ENCODE assay signal across 20 cellular contexts in the genomic region with DNA sequence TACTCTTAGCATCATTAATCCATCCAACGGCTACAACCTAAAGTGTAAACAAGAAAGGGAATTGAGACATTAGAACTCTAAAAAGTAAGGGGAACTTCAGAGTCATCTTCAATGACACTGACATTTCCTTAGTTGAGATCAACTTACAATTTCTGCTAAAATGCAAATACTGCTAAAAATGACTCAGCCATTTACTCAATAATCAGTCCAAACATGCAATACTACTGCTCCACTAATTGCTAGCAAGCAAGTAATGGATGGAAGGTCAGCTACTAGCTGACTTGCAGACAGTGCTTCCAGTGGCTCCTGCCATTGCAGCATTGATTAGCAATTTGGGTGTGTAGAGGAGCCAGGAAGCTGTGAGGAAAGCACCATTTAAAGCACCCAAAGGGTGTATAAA. TPM values are rescaled to one million over a fixed set of nuclear protein-coding genes. Genes with fewer than 3 reads are reported as not detected.
DNase-seq lines count a peak whose midpoint lies in the region; ATAC-seq and TF ChIP-seq lines count a peak whose summit lies in the region.
"Had no signal": no experiment of that assay in that cellular context is flagged by ENCODE, and none has a peak within 500 bp of the region (broad histone marks: within the 10 kb centered on the region; RNA-seq: fewer than 3 reads in every experiment).

No MANE protein-coding gene starts in this region.

- POLR2A ChIA-PET in RWPE1 (lab: Yijun Ruan, JAX; ENCODE audit: low non-redundant PET) = no interaction called here

- H3K27ac ChIP-seq in RWPE1 = no peak overlapping the region
- H3K27ac ChIP-seq: gastroesophageal sphincter, transverse colon, VCaP had no signal

- intact Hi-C loops in sciatic nerve (cut with DNase I) = loop anchor here (5.0 kb wide), 1 partner anchor 176 kb away; the partner anchor contains the start of gene CCDC80

- H3K4me3 ChIP-seq in epithelial cell of proximal tubule (ENCODE audit: low read depth, low read length) = no peak overlapping the region
- H3K4me3 ChIP-seq: gastroesophageal sphincter, transverse colon had no signal

- TF ChIP-seq CTCF in GM20000 (IDR thresholded peaks at IDR 0.05; ENCODE audit: extremely low read depth, missing control alignments) (no peak), RWPE1 (conservative IDR thresholded peaks at IDR 0.05; ENCODE audit: low read depth) (no peak), epithelial cell of proximal tubule (conservative IDR thresholded peaks at IDR 0.05; ENCODE audit: low read depth, low read length) (no peak)

- DNase-seq in AG08396 (ENCODE audit: low spot score) (peak; percentile 41), GM20000 (ENCODE audit: low spot score) (peak; percentile 10), RWPE1 (ENCODE audit: low spot score) (peak; percentile 5), epithelial cell of proximal tubule (ENCODE audit: low read depth) (peak; percentile 45), sciatic nerve (ENCODE audit: low spot score) (no peak), DMS53 (lab: John Stamatoyannopoulos, UW) (no peak)
- DNase-seq in central memory CD4-positive, alpha-beta T cell = no peak
- DNase-seq in activated CD4-positive, CD25-positive, alpha-beta regulatory T cell treated with anti-CD3 and anti-CD28 coated beads, Interleukin-2, amount 50 U/mL, for 72 hours = no peak
- DNase-seq: activated naive CD8-positive, alpha-beta T cell treated with anti-CD3 and anti-CD28 coated beads, Interleukin-2, amount 50 U/mL, for 24 hours; cortex of kidney; H9; immature natural killer cell; NCI-H1092 treated with DMSO at 0.1 percent for 48 hours; NCI-H446; posterior cingulate gyrus; SHP77; stimulated activated CD8-positive, alpha-beta memory T cell treated with anti-CD3 and anti-CD28 coated beads, Interleukin-4, amount 100 ng/mL, for 48 hours; transverse colon had no signal

- no peak for ATAC-seq in sciatic nerve
- ATAC-seq: activated naive CD8-positive, alpha-beta T cell treated with anti-CD3 and anti-CD28 coated beads, Interleukin-2, amount 50 U/mL, for 24 hours; gastroesophageal sphincter had no signal

- CTCF ChIA-PET in RWPE1 (lab: Yijun Ruan, JAX) = interaction anchor here (0.6 to 2.0 kb wide), 2 partner anchors 173 to 176 kb away, joined by 3 to 8 read pairs; no protein-coding TSS in a partner anchor

RNA-seq across cellular contexts. Expression of gene CD200R1L, which starts 28.4 kb away (rescaled TPM):
- not detected in 2 replicates for total RNA-seq in epithelial cell of proximal tubule
- not detected for total RNA-seq in sciatic nerve
- total RNA-seq: gastroesophageal sphincter, H9, transverse colon had no signal

Comparison
In these comparisons a context has a peak if more than half of its experiments do, and no peak if none do; other contexts are left out.
1. DNase-seq: peak in AG08396 (single experiment), GM20000 (single experiment), RWPE1 (single experiment) and epithelial cell of proximal tubule (single experiment); none in central memory CD4-positive, alpha-beta T cell (single experiment), sciatic nerve (single experiment), DMS53 (single experiment) and activated CD4-positive, CD25-positive, alpha-beta regulatory T cell treated with anti-CD3 and anti-CD28 coated beads, Interleukin-2, amount 50 U/mL, for 72 hours (single experiment).